ENCODE assay signal across 8 cellular contexts in genomic region chrX:136251042-136251991, GRCh38. TPM values are rescaled to one million over a fixed set of nuclear protein-coding genes. Genes with fewer than 3 reads are reported as not detected.
DNase-seq lines count a peak whose midpoint lies in the region; ATAC-seq, FAIRE-seq and TF ChIP-seq lines count a peak whose summit lies in the region.

MAP7D3 (minus strand) TSS chrX:136251400; CDS start chrX:136251358, 42 bp downstream.

- H4K20me1 ChIP-seq in endothelial cell of umbilical vein (replicated peaks; ENCODE audit: control insufficient read depth, extremely low read depth, insufficient read depth, low read length): no peaks in the 10 kb centered on the region

- H3K4me1 ChIP-seq in A549: peaks cover 9% of the 10 kb centered on the region; the same call in 1 of the 3 replicates
- H3K4me1 ChIP-seq in endothelial cell of umbilical vein (ENCODE audit: control insufficient read depth, extremely low read depth, insufficient read depth, low read length): peaks cover 9% of the 10 kb centered on the region

- dilution Hi-C loops in endothelial cell of umbilical vein (cut with MboI; ENCODE audit: extremely low pct_ligation_motif_present, low sequenced_read_pairs): no loop called here

- CTCF ChIA-PET in A549 (lab: Yijun Ruan, JAX) (no interaction called here), endothelial cell of umbilical vein (lab: Charles Lee) (interaction anchor here (0.7 to 5.0 kb wide), 3 partner anchors 9 to 223 kb away, joined by 3 to 21 read pairs (median 3); no protein-coding TSS in a partner anchor)

- peak; percentile 54 to 69 for DNase-seq in A549 (ENCODE audit: low read depth in 1 of 2, low spot score in 1 of 2)
- DNase-seq in NCI-H69 (lab: John Stamatoyannopoulos, UW): peak; percentile 84
- peak in 2 of 3 experiments; percentile 16 to 38 for DNase-seq in activated CD8-positive, alpha-beta memory T cell treated with anti-CD3 and anti-CD28 coated beads for 48 hours (ENCODE audit: low read depth in 2 of 3, low spot score in 2 of 3)
- peak; percentile 29 for DNase-seq in endothelial cell of umbilical vein (ENCODE audit: low read depth, low spot score)
- DNase-seq in mucosa of gallbladder (ENCODE audit: low spot score): peak; percentile 34
- peak; percentile 18 to 34 for DNase-seq in stimulated activated CD8-positive, alpha-beta memory T cell treated with anti-CD3 and anti-CD28 coated beads, Interleukin-7, amount 100 ng/mL, for 1 hour (ENCODE audit: low read depth in 2 of 2)

- H3K4me2 ChIP-seq in A549 (peak within 1 kb of the TSS; percentile 79), endothelial cell of umbilical vein (ENCODE audit: insufficient read depth, low read length) (peak within 1 kb of the TSS; percentile 80)

- peak within 1 kb of the TSS; percentile 89 for H3K9ac ChIP-seq in endothelial cell of umbilical vein (replicated peaks; ENCODE audit: extremely low read depth, insufficient read depth, low read length)

- no peaks in the 10 kb centered on the region for H3K9me1 ChIP-seq in endothelial cell of umbilical vein (replicated peaks; ENCODE audit: control insufficient read depth, extremely low read depth, insufficient read depth, low read length)

- H3K27ac ChIP-seq in A549: peak within 1 kb of the TSS; percentile 91 to 95
- peak within 1 kb of the TSS; percentile 70 for H3K27ac ChIP-seq in endothelial cell of umbilical vein (ENCODE audit: insufficient read depth, low read depth, low read length)

- no peaks in the 10 kb centered on the region for H3K9me3 ChIP-seq in A549
- no peaks in the 10 kb centered on the region for H3K9me3 ChIP-seq in endothelial cell of umbilical vein (replicated peaks; ENCODE audit: control insufficient read depth, insufficient read depth, low read length)

- FAIRE-seq in A549 (lab: Jason Lieb, UNC): no peak
- FAIRE-seq in endothelial cell of umbilical vein (lab: Jason Lieb, UNC): peak; percentile 15

- TF ChIP-seq POLR2A in A549 (IDR thresholded peaks at IDR 0.05; ENCODE audit: low read length) (peak; percentile 85), endothelial cell of umbilical vein (IDR thresholded peaks at IDR 0.05; ENCODE audit: low read depth, low read length) (peak; percentile 77)

- TF ChIP-seq CTCF in A549 (IDR thresholded peaks at IDR 0.05): no peak
- no peak for TF ChIP-seq CTCF in endothelial cell of umbilical vein (IDR thresholded peaks at IDR 0.05; ENCODE audit: extremely low read depth in 1 of 2, insufficient read depth in 1 of 2, low read depth in 1 of 2, low read length in 2 of 2)

- H2AFZ ChIP-seq in endothelial cell of umbilical vein (ENCODE audit: low read depth, low read length): peak within 1 kb of the TSS; percentile 84

- TF ChIP-seq EP300 in A549 (IDR thresholded peaks at IDR 0.05): no peak

- intact Hi-C loops in endothelial cell of umbilical vein (cut with micrococcal nuclease): loop anchor here (1.0 kb wide), 2 partner anchors 8 to 17 kb away; no protein-coding TSS in a partner anchor

- POLR2A ChIA-PET in A549 (lab: Yijun Ruan, JAX) (no interaction called here), endothelial cell of umbilical vein (lab: Charles Lee) (no interaction called here)

- peaks cover 18% of the 10 kb centered on the region for H3K79me2 ChIP-seq in endothelial cell of umbilical vein (ENCODE audit: control insufficient read depth, insufficient read depth, low read length)

- H3K4me3 ChIP-seq in A549 (peak within 1 kb of the TSS; percentile 98), endothelial cell of umbilical vein (replicated peaks in 1 of 3; ENCODE audit: insufficient read depth in 1 of 3, low read depth in 1 of 3, low read length in 3 of 3) (peak within 1 kb of the TSS; percentile 69 to 84 (median 74))

- WGBS in A549 (ENCODE audit: missing lambda C conversion rate): 7% methylated on average over 11 of the region's 73 CpGs

- TF ChIP-seq RAD21 in A549 (conservative IDR thresholded peaks at IDR 0.05 in 1 of 2, IDR thresholded peaks at IDR 0.05 in 1 of 2): no peak

- H3K36me3 ChIP-seq in endothelial cell of umbilical vein (ENCODE audit: control insufficient read depth in 2 of 2, extremely low read depth in 1 of 2, insufficient read depth in 2 of 2, low read length in 2 of 2): no peaks in the 10 kb centered on the region

- no peaks in the 10 kb centered on the region for H3K27me3 ChIP-seq in endothelial cell of umbilical vein (ENCODE audit: control insufficient read depth in 2 of 2, insufficient read depth in 2 of 2, low read length in 2 of 2)

- ATAC-seq in A549 (peak; percentile 94 to 96), GM18520 (IDR thresholded peaks at IDR 0.05; ENCODE audit: unreplicated experiment) (peak; percentile 74), HG03045 (IDR thresholded peaks at IDR 0.05; ENCODE audit: unreplicated experiment) (peak; percentile 92)

- TSS peak; percentile 56 for BruUV-seq in endothelial cell of umbilical vein (replicated peaks; lab: Mats Ljungman, UMichigan)

TF ChIP-seq in A549, 52 proteins besides CTCF, POLR2A, EP300 and RAD21 (continues in another document):
- TF ChIP-seq ESRRA (IDR thresholded peaks at IDR 0.05; ENCODE audit: borderline replicate concordance, low read length) (no peak), JUN (IDR thresholded peaks at IDR 0.05) (peak in 1 of 2 experiments; percentile 55; a peak in 2 of 5 replicates), PBX3 (IDR thresholded peaks at IDR 0.05) (no peak), FOSL2 (IDR thresholded peaks at IDR 0.05) (no peak), FOSL2 (CRISPR knock-in tag; IDR thresholded peaks at IDR 0.05) (peak; percentile 5; the same call in 1 of the 2 replicates), EHF (CRISPR knock-in tag; IDR thresholded peaks at IDR 0.05) (no peak), RFX5 (IDR thresholded peaks at IDR 0.05) (peak; percentile 83)

TF ChIP-seq in endothelial cell of umbilical vein, 7 proteins besides CTCF, POLR2A, EP300 and RAD21:
- TF ChIP-seq JUN (IDR thresholded peaks at IDR 0.05; ENCODE audit: borderline replicate concordance, insufficient read depth, insufficient read length, low read depth) (no peak), GATA2 (IDR thresholded peaks at IDR 0.05; ENCODE audit: insufficient read depth, insufficient read length, low read depth, low read length) (no peak), FOS (IDR thresholded peaks at IDR 0.05; ENCODE audit: borderline replicate concordance, insufficient read depth, low read length) (no peak), POLR2AphosphoS5 (IDR thresholded peaks at IDR 0.05; ENCODE audit: insufficient read depth, low read depth, low read length) (no peak), MYC (IDR thresholded peaks at IDR 0.05; ENCODE audit: low read depth, low read length) (no peak), EZH2 (IDR thresholded peaks at IDR 0.05; ENCODE audit: borderline replicate concordance, low read depth, low read length, severe bottlenecking) (no peak)
- TF ChIP-seq, protein P1, sequence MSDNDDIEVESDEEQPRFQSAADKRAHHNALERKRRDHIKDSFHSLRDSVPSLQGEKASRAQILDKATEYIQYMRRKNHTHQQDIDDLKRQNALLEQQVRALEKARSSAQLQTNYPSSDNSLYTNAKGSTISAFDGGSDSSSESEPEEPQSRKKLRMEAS (IDR thresholded peaks at IDR 0.05; ENCODE audit: insufficient read depth, insufficient read length): no peak

RNA-seq across cellular contexts. Expression of gene MAP7D3, which starts in this region (rescaled TPM):
- polyA plus RNA-seq in A549 (2011; rRNA removed) (10.3 and 13.1 TPM in 2 replicates), A549 (2017; fragmentation: RNase III; extraction: RNeasy Plus Mini Kit Qiagen cat#74134 plus additional on column Dnase treatment) (9.9 to 12.7 TPM (median 11.3 TPM) in 3 replicates), endothelial cell of umbilical vein (5.6 and 6.5 TPM in 2 replicates)
- polyA plus RNA-seq in A549 (2012; cell fraction: cytosol; rRNA removed): 4.7 and 5.4 TPM in 2 replicates
- 4.7 and 5.4 TPM in 2 replicates for polyA plus RNA-seq in A549 (2012; cell fraction: nucleus; rRNA removed)
- 8.7 and 9.0 TPM in 2 replicates for polyA minus RNA-seq in A549 (2011; rRNA and poly(A)+ RNA removed)
- total RNA-seq in endothelial cell of umbilical vein (20.0 and 22.8 TPM in 2 replicates), mucosa of gallbladder (6.3 TPM)
- polyA plus RNA-seq in endothelial cell of umbilical vein (2011; cell fraction: cytosol; rRNA removed): 11.1 TPM in 2 replicates
- polyA plus RNA-seq in endothelial cell of umbilical vein (2011; cell fraction: nucleus; rRNA removed): 17.7 and 18.9 TPM in 2 replicates
- polyA plus RNA-seq in endothelial cell of umbilical vein (2012): 24.5 and 27.5 TPM in 2 replicates
- polyA minus RNA-seq in endothelial cell of umbilical vein: 12.9 and 15.3 TPM in 2 replicates
- polyA minus RNA-seq in endothelial cell of umbilical vein (2011; cell fraction: cytosol; rRNA and poly(A)+ RNA removed): 9.1 TPM
- 13.7 and 21.1 TPM in 2 replicates for polyA minus RNA-seq in endothelial cell of umbilical vein (2011; cell fraction: nucleus; rRNA and poly(A)+ RNA removed)

Comparison
In these comparisons a context has a peak if more than half of its experiments do, and no peak if none do; other contexts are left out.
1. Peak in every context shown above with its lines: DNase-seq, ATAC-seq, H3K4me3 ChIP-seq and H3K27ac ChIP-seq.
2. DNase-seq: peak in every context shown above with its lines; median percentile 84 in NCI-H69; 62 in A549; 34 in mucosa of gallbladder; 29 in endothelial cell of umbilical vein; 27 in activated CD8-positive, alpha-beta memory T cell treated with anti-CD3 and anti-CD28 coated beads for 48 hours; 26 in stimulated activated CD8-positive, alpha-beta memory T cell treated with anti-CD3 and anti-CD28 coated beads, Interleukin-7, amount 100 ng/mL, for 1 hour.